Comparison of ENCODE assay signal across 34 cellular contexts in the genomic region with DNA sequence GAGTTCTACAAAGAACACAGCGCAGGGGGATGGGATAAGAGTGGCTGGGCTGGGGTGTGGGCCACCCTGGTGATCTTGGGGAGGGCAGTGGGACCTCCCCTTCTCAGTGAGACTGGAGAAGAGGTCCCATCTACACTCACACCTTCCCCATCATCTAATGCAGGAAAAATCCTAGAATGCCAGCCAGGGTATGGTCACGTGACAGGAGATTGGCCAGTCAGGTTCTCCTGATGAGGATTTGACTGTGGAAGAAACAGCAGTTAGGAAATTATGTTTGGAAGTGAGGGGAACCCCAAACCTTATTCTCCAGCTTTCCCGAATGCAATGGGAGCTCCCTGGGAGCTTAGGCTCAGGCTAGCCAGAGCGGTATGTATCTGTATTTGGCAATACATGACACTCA.
"Had no signal": no experiment of that assay in that cellular context is flagged by ENCODE, and none has a peak within 500 bp of the region (broad histone marks: within the 10 kb centered on the region; RNA-seq: fewer than 3 reads in every experiment).

No MANE protein-coding gene starts in this region.

- H3K9me3 ChIP-seq: adrenal gland, body of pancreas, colonic mucosa, esophagus squamous epithelium, gastroesophageal sphincter, heart right ventricle had no signal

- H3K4me3 Mint-ChIP-seq: activated B cell treated with CpG ODN at 0.5 μM for 24 hours; activated CD8-positive, alpha-beta T cell treated with anti-CD3 and anti-CD28 coated beads for 36 hours; activated naive CD4-positive, alpha-beta T cell treated with anti-CD3 and anti-CD28 coated beads for 36 hours; activated naive CD4-positive, alpha-beta T cell treated with anti-CD3 and anti-CD28 coated beads, Interleukin-2, amount 50 U/mL, for 24 hours; activated naive CD8-positive, alpha-beta T cell treated with anti-CD3 and anti-CD28 coated beads for 36 hours; activated naive CD8-positive, alpha-beta T cell treated with anti-CD3 and anti-CD28 coated beads, Interleukin-2, amount 50 U/mL, for 24 hours; activated T-helper 1 cell treated with anti-CD3 and anti-CD28 coated beads, Interleukin-12 subunit alpha, Interleukin-12 subunit beta, Interleukin-2, Interleukin-4 antibody, amounts not matched to agents 30 ng/mL and 10 ng/mL and 1 ng/mL, durations not matched to agents 14 hours and 24 hours and 36 hours had no signal

- H3K36me3 Mint-ChIP-seq: activated naive CD8-positive, alpha-beta T cell treated with anti-CD3 and anti-CD28 coated beads for 36 hours had no signal

- H3K36me3 ChIP-seq: adrenal gland, cardiac muscle cell, colonic mucosa, esophagus squamous epithelium, gastroesophageal sphincter, heart right ventricle had no signal

- H3K27ac ChIP-seq: adrenal gland, body of pancreas, cardiac muscle cell, colonic mucosa, epithelial cell of prostate, esophagus squamous epithelium, gastroesophageal sphincter, heart right ventricle had no signal

- H3K27ac Mint-ChIP-seq: activated B cell treated with CpG ODN at 0.5 μM for 24 hours; activated CD8-positive, alpha-beta T cell treated with anti-CD3 and anti-CD28 coated beads for 36 hours; activated naive CD4-positive, alpha-beta T cell treated with anti-CD3 and anti-CD28 coated beads for 36 hours; activated naive CD4-positive, alpha-beta T cell treated with anti-CD3 and anti-CD28 coated beads, Interleukin-2, amount 50 U/mL, for 24 hours; activated naive CD8-positive, alpha-beta T cell treated with anti-CD3 and anti-CD28 coated beads for 36 hours; activated naive CD8-positive, alpha-beta T cell treated with anti-CD3 and anti-CD28 coated beads, Interleukin-2, amount 50 U/mL, for 24 hours; activated T-helper 1 cell treated with anti-CD3 and anti-CD28 coated beads, Interleukin-12 subunit alpha, Interleukin-12 subunit beta, Interleukin-2, Interleukin-4 antibody, amounts not matched to agents 30 ng/mL and 10 ng/mL and 1 ng/mL, durations not matched to agents 14 hours and 24 hours and 36 hours; activated T-helper 2 cell treated with anti-CD3 and anti-CD28 coated beads, Interferon-gamma antibody, Interleukin-2, Interleukin-4, amounts not matched to agents 10 μg/mL and 5 μg/mL and 100 μg/mL, durations not matched to agents 14 hours and 24 hours and 36 hours had no signal

- DNase-seq: activated B cell treated with CpG ODN at 0.5 μM for 24 hours; activated CD4-positive, alpha-beta T cell treated with anti-CD3 and anti-CD28 coated beads for 48 hours; activated CD4-positive, alpha-beta T cell treated with anti-CD3 and anti-CD28 coated beads, Interleukin-2, amount 50 U/mL, for 1 hour; activated CD4-positive, alpha-beta T cell treated with anti-CD3 and anti-CD28 coated beads, Interleukin-2, amount 50 U/mL, for 48 hours; activated CD8-positive, alpha-beta memory T cell treated with anti-CD3 and anti-CD28 coated beads for 24 hours; activated CD8-positive, alpha-beta memory T cell treated with anti-CD3 and anti-CD28 coated beads, Interleukin-2, amount 50 U/mL, for 4 hours; activated CD8-positive, alpha-beta T cell treated with anti-CD3 and anti-CD28 coated beads for 36 hours; activated effector memory CD4-positive, alpha-beta T cell treated with anti-CD3 and anti-CD28 coated beads, Interleukin-2, amount 50 U/mL, for 16 hours; activated naive CD4-positive, alpha-beta T cell treated with anti-CD3 and anti-CD28 coated beads for 36 hours; activated naive CD8-positive, alpha-beta T cell treated with anti-CD3 and anti-CD28 coated beads for 36 hours; activated naive CD8-positive, alpha-beta T cell treated with anti-CD3 and anti-CD28 coated beads, Interleukin-2, amount 50 U/mL, for 24 hours; activated T-cell treated with anti-CD3 and anti-CD28 coated beads, Interleukin-2, amount 50 U/mL, for 1 hour; activated T-cell treated with anti-CD3 and anti-CD28 coated beads, Interleukin-2, amount 50 U/mL, for 48 hours; adrenal gland; amygdala; aorta; body of pancreas; central memory CD4-positive, alpha-beta T cell; cerebellar nuclear complex; colonic mucosa; effector CD8-positive, alpha-beta T cell; esophagus squamous epithelium; foreskin melanocyte; heart right ventricle; T-helper 2 cell had no signal

- H3K27me3 Mint-ChIP-seq: activated B cell treated with CpG ODN at 0.5 μM for 24 hours had no signal

- H3K4me1 ChIP-seq: adrenal gland, body of pancreas, colonic mucosa, esophagus squamous epithelium, gastroesophageal sphincter had no signal

- H3K4me1 Mint-ChIP-seq: activated B cell treated with CpG ODN at 0.5 μM for 24 hours; activated naive CD4-positive, alpha-beta T cell treated with anti-CD3 and anti-CD28 coated beads, Interleukin-2, amount 50 U/mL, for 24 hours; activated naive CD8-positive, alpha-beta T cell treated with anti-CD3 and anti-CD28 coated beads for 36 hours; activated naive CD8-positive, alpha-beta T cell treated with anti-CD3 and anti-CD28 coated beads, Interleukin-2, amount 50 U/mL, for 24 hours had no signal

- ATAC-seq: activated CD4-positive, CD25-positive, alpha-beta regulatory T cell treated with anti-CD3 and anti-CD28 coated beads, Interleukin-2, amount 50 U/mL, for 24 hours; activated CD8-positive, alpha-beta T cell treated with anti-CD3 and anti-CD28 coated beads for 36 hours; activated naive CD8-positive, alpha-beta T cell treated with anti-CD3 and anti-CD28 coated beads, Interleukin-2, amount 50 U/mL, for 24 hours; body of pancreas; gastroesophageal sphincter; heart right ventricle had no signal

- H3K4me3 ChIP-seq: adrenal gland, body of pancreas, cardiac muscle cell, colonic mucosa, esophagus squamous epithelium, gastroesophageal sphincter, heart right ventricle had no signal

- FAIRE-seq: endometrium, endothelial cell of umbilical vein had no signal

- H3K9me3 Mint-ChIP-seq: activated CD8-positive, alpha-beta T cell treated with anti-CD3 and anti-CD28 coated beads for 36 hours; activated naive CD4-positive, alpha-beta T cell treated with anti-CD3 and anti-CD28 coated beads for 36 hours; activated naive CD4-positive, alpha-beta T cell treated with anti-CD3 and anti-CD28 coated beads, Interleukin-2, amount 50 U/mL, for 24 hours; activated naive CD8-positive, alpha-beta T cell treated with anti-CD3 and anti-CD28 coated beads for 36 hours; activated naive CD8-positive, alpha-beta T cell treated with anti-CD3 and anti-CD28 coated beads, Interleukin-2, amount 50 U/mL, for 24 hours; activated T-helper 2 cell treated with anti-CD3 and anti-CD28 coated beads, Interferon-gamma antibody, Interleukin-2, Interleukin-4, amounts not matched to agents 10 μg/mL and 5 μg/mL and 100 μg/mL, durations not matched to agents 14 hours and 24 hours and 36 hours had no signal

- H3K27me3 ChIP-seq: adrenal gland, body of pancreas, cardiac muscle cell, colonic mucosa, gastroesophageal sphincter, heart right ventricle had no signal
